9 cellular contexts compared by ENCODE assay signal in genomic region chr3:123688241-123688747, GRCh38.
A peak's percentile ranks its signal among the peaks of the same experiment; 100 is the strongest.
DNase-seq lines count a peak whose midpoint lies in the region; ATAC-seq and TF ChIP-seq lines count a peak whose summit lies in the region.
"Had no signal": no experiment of that assay in that cellular context is flagged by ENCODE, and none has a peak within 500 bp of the region (broad histone marks: within the 10 kb centered on the region; RNA-seq: fewer than 3 reads in every experiment).

No MANE protein-coding gene starts in this region.

- no peak overlapping the region for H3K4me3 ChIP-seq in skeletal muscle cell (ENCODE audit: low read depth, low read length)

- DNase-seq in Daoy (ENCODE audit: low read depth) (peak; percentile 92), fibroblast of peridontal ligament (ENCODE audit: extremely low read depth) (peak; percentile 91), skeletal muscle cell (ENCODE audit: low read depth) (peak; percentile 78), NCI-H510A (lab: John Stamatoyannopoulos, UW) (no peak)
- DNase-seq: activated CD4-positive, alpha-beta T cell treated with anti-CD3 and anti-CD28 coated beads, Interleukin-2, amount 50 U/mL, for 48 hours had no signal

- ATAC-seq in SK-N-SH treated with all-trans-retinoic acid at 6 μM for 48 hours: peak; percentile 79
- ATAC-seq in HG02884 (IDR thresholded peaks at IDR 0.05; ENCODE audit: unreplicated experiment): no peak
- no peak for ATAC-seq in HG02970 (IDR thresholded peaks at IDR 0.05; ENCODE audit: low FRiP score, unreplicated experiment)
- ATAC-seq in GM21529 (IDR thresholded peaks at IDR 0.05; ENCODE audit: unreplicated experiment): no peak

TF ChIP-seq in SK-N-SH treated with all-trans-retinoic acid at 6 μM for 48 hours, 23 proteins besides CTCF, POLR2A, EP300 and RAD21:
- TF ChIP-seq PATZ1 (CRISPR knock-in tag; IDR thresholded peaks at IDR 0.05; ENCODE audit: borderline replicate concordance) (peak; percentile 82; the same call in 1 of the 2 replicates), SNAI2 (CRISPR knock-in tag; IDR thresholded peaks at IDR 0.05) (no peak)
